ENCODE assay signal across 24 cellular contexts in the genomic region with DNA sequence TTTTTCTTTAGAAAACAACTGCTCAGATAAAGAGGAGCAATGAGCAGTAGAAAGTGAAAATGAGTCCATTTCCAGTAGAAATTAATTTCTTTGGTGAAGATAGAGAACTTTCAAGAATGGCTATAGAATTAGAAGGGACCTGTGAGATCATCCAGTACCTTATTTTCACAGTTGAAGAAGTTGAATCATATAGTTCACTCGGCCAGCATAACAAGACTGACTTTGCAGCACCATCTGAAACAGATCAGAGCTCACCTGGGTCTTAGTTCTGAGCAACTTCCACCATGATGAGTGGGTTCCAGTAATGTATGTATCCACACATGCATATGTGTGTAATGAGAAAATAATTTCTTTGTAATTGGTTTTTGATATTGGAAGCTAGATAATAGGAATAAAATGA. TPM values are rescaled to one million over a fixed set of nuclear protein-coding genes. Genes with fewer than 3 reads are reported as not detected.
DNase-seq lines count a peak whose midpoint lies in the region; ATAC-seq, FAIRE-seq and TF ChIP-seq lines count a peak whose summit lies in the region.
"Had no signal": no experiment of that assay in that cellular context is flagged by ENCODE, and none has a peak within 500 bp of the region (broad histone marks: within the 10 kb centered on the region; RNA-seq: fewer than 3 reads in every experiment).

No MANE protein-coding gene starts in this region.

- H3K9ac ChIP-seq in GM12878 (ENCODE audit: control insufficient read depth, insufficient read depth, low read length), result no peak overlapping the region

- peaks cover 0 to 2% of the 10 kb centered on the region in 2 experiments; a peak in 2 of 4 replicates for H3K36me3 ChIP-seq in GM12878 (ENCODE audit: control insufficient read depth in 2 of 2, insufficient read depth in 2 of 2, low read length in 1 of 2)
- no peaks in the 10 kb centered on the region for H3K36me3 ChIP-seq in sigmoid colon
- H3K36me3 ChIP-seq in upper lobe of left lung, result no peaks in the 10 kb centered on the region
- no peaks in the 10 kb centered on the region for H3K36me3 ChIP-seq in Peyer's patch
- H3K36me3 ChIP-seq: esophagus squamous epithelium, spleen, transverse colon had no signal

- H3K4me3 ChIP-seq in GM12878 (no peak overlapping the region), sigmoid colon (no peak overlapping the region), upper lobe of left lung (no peak overlapping the region), Peyer's patch (no peak overlapping the region)
- H3K4me3 ChIP-seq: esophagus squamous epithelium, K562, spleen, transverse colon had no signal

- no peaks in the 10 kb centered on the region for H3K27me3 ChIP-seq in GM12878 (replicated peaks in 1 of 2; ENCODE audit: control insufficient read depth in 2 of 2, insufficient read depth in 2 of 2, low read length in 1 of 2)
- no peaks in the 10 kb centered on the region for H3K27me3 ChIP-seq in sigmoid colon
- no peaks in the 10 kb centered on the region for H3K27me3 ChIP-seq in upper lobe of left lung
- no peaks in the 10 kb centered on the region for H3K27me3 ChIP-seq in Peyer's patch
- H3K27me3 ChIP-seq: esophagus squamous epithelium, spleen, transverse colon had no signal

- no peaks in the 10 kb centered on the region for H4K20me1 ChIP-seq in GM12878 (ENCODE audit: control insufficient read depth, insufficient read depth)

- H3K9me3 ChIP-seq in GM12878 (replicated peaks; ENCODE audit: control insufficient read depth, insufficient read depth, low read length), result no peaks in the 10 kb centered on the region; the same call in 1 of the 3 replicates
- H3K9me3 ChIP-seq in sigmoid colon, result no peaks in the 10 kb centered on the region
- H3K9me3 ChIP-seq in upper lobe of left lung, result no peaks in the 10 kb centered on the region
- no peaks in the 10 kb centered on the region for H3K9me3 ChIP-seq in Peyer's patch
- H3K9me3 ChIP-seq: esophagus squamous epithelium, spleen, transverse colon had no signal

- in situ Hi-C loops in GM12878 (cut with MboI), result no loop called here

- WGBS in GM12878 (ENCODE audit: insufficient coverage, insufficient replicate concordance, low lambda C conversion rate, missing lambda C conversion rate), result 81% methylated on average over 1 of the region's 1 CpG
- WGBS in sigmoid colon, 2 donors, result 72 to 93% methylated on average over 1 of the region's 1 CpG
- 71 to 89% methylated on average over 1 of the region's 1 CpG for WGBS in upper lobe of left lung, 2 donors

- ATAC-seq in GM18858 (IDR thresholded peaks at IDR 0.05; ENCODE audit: unreplicated experiment) (peak; percentile 31), GM21423 (IDR thresholded peaks at IDR 0.05; ENCODE audit: unreplicated experiment) (peak; percentile 33), GM12878 (peak; percentile 61), HG02852 (IDR thresholded peaks at IDR 0.05; ENCODE audit: unreplicated experiment) (no peak), upper lobe of left lung (ENCODE audit: low FRiP score in 2 of 2) (no peak)
- ATAC-seq: activated CD4-positive, CD25-positive, alpha-beta regulatory T cell treated with anti-CD3 and anti-CD28 coated beads, Interleukin-2, amount 50 U/mL, for 24 hours; activated CD8-positive, alpha-beta T cell treated with anti-CD3 and anti-CD28 coated beads, Interleukin-2, amount 10 ng/mL, durations not matched to agents 7 days and 5 days; K562 had no signal

- SMC1A ChIA-PET in GM12878 (lab: Charles Lee; ENCODE audit: uncharacterized antibody, unreplicated experiment), result no interaction called here

- no peak overlapping the region for H3K27ac ChIP-seq in GM12878 (ENCODE audit: control insufficient read depth, insufficient read depth)
- H3K27ac ChIP-seq in sigmoid colon, result peak overlapping the region in 3 of 4 donors; percentile 8 to 73 (median 40)
- H3K27ac ChIP-seq in upper lobe of left lung, result no peak overlapping the region
- H3K27ac ChIP-seq in Peyer's patch, result no peak overlapping the region
- H3K27ac ChIP-seq: spleen, transverse colon had no signal

- no peak for TF ChIP-seq RAD21 in GM12878 (IDR thresholded peaks at IDR 0.05; ENCODE audit: insufficient read depth, low read depth, low read length)

- no peak for FAIRE-seq in GM12878 (lab: Jason Lieb, UNC)
- FAIRE-seq: K562 had no signal

- no peak for TF ChIP-seq EP300 in GM12878 (IDR thresholded peaks at IDR 0.05; ENCODE audit: borderline replicate concordance in 1 of 2, control insufficient read depth in 1 of 2, low read depth in 2 of 2, low read length in 2 of 2)
- TF ChIP-seq EP300 in sigmoid colon (IDR thresholded peaks at IDR 0.05), result no peak
- no peak for TF ChIP-seq EP300 in upper lobe of left lung (IDR thresholded peaks at IDR 0.05)

- H3K79me2 ChIP-seq in GM12878 (ENCODE audit: control insufficient read depth, insufficient read depth, low read length), result peaks cover 64% of the 10 kb centered on the region

- CTCF ChIA-PET in GM12878 (lab: Yijun Ruan, JAX), result no interaction called here

- no TSS peak for BruUV-seq in GM12878 (replicated peaks; lab: Mats Ljungman, UMichigan)

- TF ChIP-seq POLR2A in GM12878 (IDR thresholded peaks at IDR 0.05; ENCODE audit: low read depth, low read length) (no peak), sigmoid colon (IDR thresholded peaks at IDR 0.05) (no peak), upper lobe of left lung (IDR thresholded peaks at IDR 0.05) (no peak), Peyer's patch (IDR thresholded peaks at IDR 0.05) (no peak)

- no peak overlapping the region for H2AFZ ChIP-seq in GM12878 (ENCODE audit: control insufficient read depth, low read depth, low read length)

- TF ChIP-seq CTCF in GM12878 (IDR thresholded peaks at IDR 0.05 in 2 of 3, conservative IDR thresholded peaks at IDR 0.05 in 1 of 3; ENCODE audit: control insufficient read depth in 2 of 3, extremely low read depth in 1 of 3, insufficient read depth in 1 of 3, low read depth in 3 of 3, low read length in 3 of 3) (no peak), sigmoid colon (IDR thresholded peaks at IDR 0.05) (no peak), upper lobe of left lung (IDR thresholded peaks at IDR 0.05) (no peak), Peyer's patch (IDR thresholded peaks at IDR 0.05) (no peak)

- no peak overlapping the region for H3K4me2 ChIP-seq in GM12878 (ENCODE audit: control insufficient read depth, insufficient read depth)

- intact Hi-C loops in GM12878 (cut with micrococcal nuclease; ENCODE audit: unreplicated experiment), result no loop called here
- intact Hi-C loops in sigmoid colon (cut with DNase I), result no loop called here

- DNase-seq in GM12878 (ENCODE audit: low read depth, low spot score) (no peak), sigmoid colon (no peak), NCI-H2227 (lab: John Stamatoyannopoulos, UW; ENCODE audit: unreplicated experiment) (no peak), upper lobe of left lung (no peak), Peyer's patch (no peak)
- DNase-seq: activated CD8-positive, alpha-beta T cell treated with anti-CD3 and anti-CD28 coated beads, Interleukin-2, amount 10 ng/mL, durations not matched to agents 7 days and 5 days; activated naive CD4-positive, alpha-beta T cell treated with anti-CD3 and anti-CD28 coated beads, Interleukin-2, amount 50 U/mL, for 16 hours; activated T-cell treated with anti-CD3 and anti-CD28 coated beads, Interleukin-2, amount 50 U/mL, for 48 hours; cerebellar nuclear complex; DMS53; effector CD4-positive, alpha-beta T cell; esophagus squamous epithelium; GDM1; H9; NCI-H82; SHP77 treated with DMSO at 0.1 percent for 48 hours; spleen; stimulated activated CD4-positive, alpha-beta T cell treated with anti-CD3 and anti-CD28 coated beads, Interleukin-4, amount 100 ng/mL, for 24 hours; transverse colon had no signal

- RAD21 ChIA-PET in GM12878 (lab: Charles Lee; ENCODE audit: unreplicated experiment), result no interaction called here

- POLR2A ChIA-PET in GM12878 (lab: Charles Lee), result no interaction called here

- H3K4me1 ChIP-seq in GM12878 (ENCODE audit: control insufficient read depth, insufficient read depth, low read length), result peaks cover 28% of the 10 kb centered on the region
- peaks cover 0 to 22% (median 17%) of the 10 kb centered on the region in 4 donors for H3K4me1 ChIP-seq in sigmoid colon
- H3K4me1 ChIP-seq in upper lobe of left lung, result peaks cover 0 to 16% (median 2%) of the 10 kb centered on the region in 4 donors
- peaks cover 0 to 7% (median 0%) of the 10 kb centered on the region in 4 donors for H3K4me1 ChIP-seq in Peyer's patch

TF ChIP-seq in GM12878, 131 proteins besides CTCF, POLR2A, EP300 and RAD21 (continues in another document):
- no peak for TF ChIP-seq GATAD2B (conservative IDR thresholded peaks at IDR 0.05; ENCODE audit: low read depth)
- TF ChIP-seq SPI1 (IDR thresholded peaks at IDR 0.05; ENCODE audit: borderline replicate concordance, insufficient read depth, low read depth, low read length), result no peak
- no peak for TF ChIP-seq PAX5 (IDR thresholded peaks at IDR 0.05; ENCODE audit: borderline replicate concordance, low read depth, low read length)
- no peak for TF ChIP-seq ETV6 (conservative IDR thresholded peaks at IDR 0.05 in 1 of 2, IDR thresholded peaks at IDR 0.05 in 1 of 2; ENCODE audit: borderline replicate concordance in 1 of 2, low read depth in 1 of 2)
- no peak for TF ChIP-seq BCL11A (IDR thresholded peaks at IDR 0.05; ENCODE audit: low read depth, low read length)

RNA-seq across cellular contexts. Expression of gene CERS6, which starts 58.6 kb away (rescaled TPM):
- 29.6 and 30.4 TPM in 2 replicates for total RNA-seq in GM12878 (2013; cell fraction: nucleolus; rRNA removed)
- 20.4 and 22.2 TPM in 2 replicates for total RNA-seq in GM12878 (2014; rRNA removed)
- total RNA-seq in GM12878 (2014; rRNA removed; fragmentation: Illumina TruSeq; extraction: Trizol), result 17.6 TPM in 2 replicates
- 15.3 and 17.0 TPM in 2 replicates for total RNA-seq in GM12878 (2021)
- 6.0 TPM for polyA plus RNA-seq in GM12878 (2011; ENCODE audit: low read depth)
- polyA plus RNA-seq in GM12878 (2011; rRNA removed), result 12.0 and 17.6 TPM in 2 replicates
- 6.1 and 8.2 TPM in 2 replicates for polyA plus RNA-seq in GM12878 (2011; cell fraction: cytosol; rRNA removed)
- polyA plus RNA-seq in GM12878 (2011; cell fraction: nucleus; rRNA removed), result 8.5 and 10.0 TPM in 2 replicates
- 12.5 and 13.9 TPM in 2 replicates for polyA plus RNA-seq in GM12878 (2012)
- polyA plus RNA-seq in GM12878 (2014; fragmentation: Illumina TruSeq; extraction: Trizol), result 19.6 and 24.1 TPM in 2 replicates
- 1 to 10 TPM; 1.3 to 2.5 TPM for polyA plus RNA-seq in GM12878 (2014; fragmentation: Nextera tagmentation; extraction: Ambion mirVana)
- polyA plus RNA-seq in GM12878 (2014; rRNA removed), result 8.8 and 9.4 TPM in 2 replicates
- polyA plus RNA-seq in GM12878 (2016; fragmentation: Nextera tagmentation; extraction: Ambion mirVana), result 10 to 100 TPM in 1 of 2 experiments, 1 to 10 TPM in 1; 6.2 to 16.1 TPM
- 18.6 and 19.1 TPM in 2 replicates for polyA minus RNA-seq in GM12878 (2011; rRNA and poly(A)+ RNA removed)
- polyA minus RNA-seq in GM12878 (2011; cell fraction: cytosol; rRNA and poly(A)+ RNA removed), result 6.7 and 8.8 TPM in 2 replicates
- polyA minus RNA-seq in GM12878 (2011; cell fraction: nucleus; rRNA and poly(A)+ RNA removed), result 10.8 and 16.3 TPM in 2 replicates
- total RNA-seq in sigmoid colon, result 10 to 100 TPM in 3 of 4 donors, 1 to 10 TPM in 1; 9.4 to 15.3 (median 12.3) TPM
- 10 to 100 TPM in 1 of 3 donors, 1 to 10 TPM in 2; 4.4 to 21.0 (median 4.8) TPM for polyA plus RNA-seq in sigmoid colon
- total RNA-seq in upper lobe of left lung, result 10 to 100 TPM in 5 of 6 donors, 1 to 10 TPM in 1; 7.3 to 24.7 (median 16.6) TPM
- total RNA-seq in Peyer's patch, result 100 to 1,000 TPM in 1 of 4 donors, 10 to 100 TPM in 3; 28.1 to 110 (median 96.7) TPM

Comparison
In these comparisons a context has a peak if more than half of its experiments do, and no peak if none do; other contexts are left out.
1. ATAC-seq: peak in GM18858 (single experiment), GM21423 (single experiment) and GM12878 (single experiment); none in HG02852 (single experiment) and upper lobe of left lung (0 of 2).
2. H3K27ac ChIP-seq: peak in sigmoid colon (3 of 4); none in GM12878 (single experiment), upper lobe of left lung (0 of 4) and Peyer's patch (0 of 4).